1 cellular context compared by ENCODE assay signal in the genomic region with DNA sequence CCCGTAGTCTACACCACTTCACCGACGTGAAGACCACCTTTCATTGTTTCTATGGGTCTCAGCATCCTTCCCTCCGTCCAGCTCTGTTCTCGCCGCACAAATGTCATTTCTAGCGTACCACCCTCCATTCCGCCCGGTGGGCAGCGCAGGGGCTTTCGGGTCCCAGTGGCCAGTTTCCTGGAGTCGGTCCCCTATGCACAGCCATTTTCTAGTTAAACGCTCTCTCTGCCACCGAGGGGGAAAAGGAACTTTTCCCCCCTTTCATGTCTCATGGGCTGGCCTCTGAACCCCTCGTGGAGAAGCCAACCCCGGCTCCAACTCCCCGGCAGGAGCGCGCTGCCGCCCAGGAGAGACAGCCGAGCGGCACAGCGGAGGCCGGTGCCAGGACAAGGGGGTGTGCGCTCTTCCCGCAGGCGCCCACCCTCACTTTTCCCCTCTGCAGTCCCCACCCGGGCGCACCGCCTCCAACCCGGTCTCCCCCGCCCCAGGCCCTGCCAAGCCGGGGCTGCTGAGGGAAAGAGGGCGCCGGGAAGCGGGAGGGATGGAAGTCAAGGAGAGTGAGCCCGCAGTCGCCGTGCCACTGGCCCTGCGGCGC.
A peak's percentile ranks its signal among the peaks of the same experiment; 100 is the strongest.
TF ChIP-seq lines count a peak whose summit lies in the region.

No MANE protein-coding gene starts in this region.

TF ChIP-seq in H1, 55 proteins besides CTCF, POLR2A, EP300 and RAD21:
- TF ChIP-seq EZH2 (IDR thresholded peaks at IDR 0.05; ENCODE audit: low read depth, low read length, severe bottlenecking) (no peak), NRF1 (IDR thresholded peaks at IDR 0.05; ENCODE audit: low read depth, low read length) (no peak), YY1 (IDR thresholded peaks at IDR 0.05; ENCODE audit: low read depth, low read length) (no peak), SUZ12 (IDR thresholded peaks at IDR 0.05; ENCODE audit: low read length) (no peak), SP4 (IDR thresholded peaks at IDR 0.05; ENCODE audit: low read length) (no peak), POLR2AphosphoS5 (IDR thresholded peaks at IDR 0.05; ENCODE audit: low read depth, low read length) (no peak), RNF2 (IDR thresholded peaks at IDR 0.05; ENCODE audit: borderline replicate concordance, low read depth, low read length, missing control alignments, poor library complexity, severe bottlenecking) (no peak), SIN3A (conservative IDR thresholded peaks at IDR 0.05 in 1 of 2, IDR thresholded peaks at IDR 0.05 in 1 of 2; ENCODE audit: low read depth in 1 of 2, low read length in 2 of 2) (0 out of 4 replicates have a peak, but pooled peaks of 1 of the 2 experiments have one; percentile 14), ASH2L (IDR thresholded peaks at IDR 0.05; ENCODE audit: low read length) (peak; percentile 60), SAP30 (IDR thresholded peaks at IDR 0.05; ENCODE audit: insufficient read depth, insufficient replicate concordance, low read length) (peak; percentile 89), TAF1 (IDR thresholded peaks at IDR 0.05; ENCODE audit: low read depth, low read length) (no peak), NANOG (IDR thresholded peaks at IDR 0.05; ENCODE audit: insufficient read depth, low read depth, low read length, poor library complexity, severe bottlenecking) (no peak), SRF (IDR thresholded peaks at IDR 0.05; ENCODE audit: low read depth, low read length) (no peak), FOSL1 (IDR thresholded peaks at IDR 0.05; ENCODE audit: insufficient read depth, low read depth, low read length) (no peak), CBX5 (IDR thresholded peaks at IDR 0.05; ENCODE audit: low read depth, low read length) (no peak), EGR1 (IDR thresholded peaks at IDR 0.05; ENCODE audit: borderline replicate concordance, low read depth, low read length) (no peak)
- TF ChIP-seq, protein P1, sequence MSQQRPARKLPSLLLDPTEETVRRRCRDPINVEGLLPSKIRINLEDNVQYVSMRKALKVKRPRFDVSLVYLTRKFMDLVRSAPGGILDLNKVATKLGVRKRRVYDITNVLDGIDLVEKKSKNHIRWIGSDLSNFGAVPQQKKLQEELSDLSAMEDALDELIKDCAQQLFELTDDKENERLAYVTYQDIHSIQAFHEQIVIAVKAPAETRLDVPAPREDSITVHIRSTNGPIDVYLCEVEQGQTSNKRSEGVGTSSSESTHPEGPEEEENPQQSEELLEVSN (IDR thresholded peaks at IDR 0.05): 0 out of 2 replicates have a peak, but pooled peaks have one; percentile 3
